In genomic region chr2:48248251-48248933, GRCh38 we compare ENCODE assay signal across 9 cellular contexts.
DNase-seq lines count a peak whose midpoint lies in the region; ATAC-seq and TF ChIP-seq lines count a peak whose summit lies in the region.
"Had no signal": no experiment of that assay in that cellular context is flagged by ENCODE, and none has a peak within 500 bp of the region (broad histone marks: within the 10 kb centered on the region; RNA-seq: fewer than 3 reads in every experiment).

No MANE protein-coding gene starts in this region.

- H3K9me3 ChIP-seq in subcutaneous abdominal adipose tissue (ENCODE audit: control insufficient read depth in 5 of 5, low read length in 5 of 5) (no peaks in the 10 kb centered on the region), tibial nerve (no peaks in the 10 kb centered on the region)

- H3K27me3 ChIP-seq in subcutaneous abdominal adipose tissue (ENCODE audit: control insufficient read depth in 5 of 5, insufficient read depth in 4 of 5, low read length in 5 of 5) (no peaks in the 10 kb centered on the region), tibial nerve (no peaks in the 10 kb centered on the region)

- H3K9me3 Mint-ChIP-seq in immature natural killer cell, result no peaks in the 10 kb centered on the region

- no peaks in the 10 kb centered on the region for H3K27me3 Mint-ChIP-seq in immature natural killer cell (ENCODE audit: low read depth in 3 of 3)

- H3K9ac ChIP-seq in subcutaneous abdominal adipose tissue (ENCODE audit: low read length in 5 of 5), result peak overlapping the region in 1 of 5 donors; percentile 28
- H3K9ac ChIP-seq: parathyroid adenoma had no signal

- H3K4me1 Mint-ChIP-seq in immature natural killer cell, result no peaks in the 10 kb centered on the region

- in situ Hi-C loops in SK-MEL-5 (cut with HindIII; ENCODE audit: low pct_unique_long_range_greater_than_20kb, low sequenced_read_pairs), result no loop called here

- H3K36me3 ChIP-seq in subcutaneous abdominal adipose tissue (ENCODE audit: control insufficient read depth in 5 of 5, insufficient read depth in 5 of 5, low read length in 5 of 5), result no peaks in the 10 kb centered on the region
- H3K36me3 ChIP-seq in tibial nerve, result no peaks in the 10 kb centered on the region

- TF ChIP-seq CTCF in tibial nerve (IDR thresholded peaks at IDR 0.05), result no peak

- DNase-seq in AG20443 (ENCODE audit: low spot score) (peak; percentile 86), SK-MEL-5 (ENCODE audit: low read depth, low spot score) (peak; percentile 8), left ventricle myocardium superior (no peak), tibial nerve (ENCODE audit: low spot score in 2 of 2) (no peak), immature natural killer cell (no peak)

- no peak for TF ChIP-seq POLR2A in tibial nerve (IDR thresholded peaks at IDR 0.05)

- H3K36me3 Mint-ChIP-seq in immature natural killer cell, result no peaks in the 10 kb centered on the region

- H3K4me1 ChIP-seq in subcutaneous abdominal adipose tissue (ENCODE audit: control insufficient read depth in 5 of 5, insufficient read depth in 5 of 5, low read length in 5 of 5) (peaks cover 11 to 28% (median 20%) of the 10 kb centered on the region in 5 donors), tibial nerve (peaks cover 0 to 27% (median 18%) of the 10 kb centered on the region in 4 donors)
- H3K4me1 ChIP-seq: parathyroid adenoma had no signal

- peak; percentile 70 for ATAC-seq in GM19328 (IDR thresholded peaks at IDR 0.05; ENCODE audit: unreplicated experiment)
- peak; percentile 84 for ATAC-seq in HG03175 (IDR thresholded peaks at IDR 0.05; ENCODE audit: unreplicated experiment)
- ATAC-seq in left ventricle myocardium superior, result peak; percentile 95

- H3K4me3 Mint-ChIP-seq in immature natural killer cell, result no peak overlapping the region

- no peak overlapping the region for H3K27ac Mint-ChIP-seq in immature natural killer cell

- no peak overlapping the region for H3K4me3 ChIP-seq in subcutaneous abdominal adipose tissue (ENCODE audit: low read depth in 1 of 5, low read length in 5 of 5)
- no peak overlapping the region for H3K4me3 ChIP-seq in tibial nerve

- 62 to 64% methylated on average over 3 of the region's 3 CpGs for WGBS in tibial nerve, 2 donors

- TF ChIP-seq EP300 in tibial nerve (IDR thresholded peaks at IDR 0.05), result no peak

- intact Hi-C loops in left ventricle myocardium superior (cut with micrococcal nuclease), result no loop called here

- H3K27ac ChIP-seq in subcutaneous abdominal adipose tissue (ENCODE audit: low read depth, low read length) (peak overlapping the region; percentile 63), tibial nerve (peak overlapping the region in 1 of 4 donors; percentile 75)
- H3K27ac ChIP-seq: parathyroid adenoma had no signal

Comparison
In these comparisons a context has a peak if more than half of its experiments do, and no peak if none do; other contexts are left out.
1. DNase-seq: peak in AG20443 (single experiment) and SK-MEL-5 (single experiment); none in left ventricle myocardium superior (single experiment), tibial nerve (0 of 2) and immature natural killer cell (0 of 3).
2. Peak in every context shown above with its lines, with median percentiles within 50 percentile points of each other: ATAC-seq.